In the genomic region with DNA sequence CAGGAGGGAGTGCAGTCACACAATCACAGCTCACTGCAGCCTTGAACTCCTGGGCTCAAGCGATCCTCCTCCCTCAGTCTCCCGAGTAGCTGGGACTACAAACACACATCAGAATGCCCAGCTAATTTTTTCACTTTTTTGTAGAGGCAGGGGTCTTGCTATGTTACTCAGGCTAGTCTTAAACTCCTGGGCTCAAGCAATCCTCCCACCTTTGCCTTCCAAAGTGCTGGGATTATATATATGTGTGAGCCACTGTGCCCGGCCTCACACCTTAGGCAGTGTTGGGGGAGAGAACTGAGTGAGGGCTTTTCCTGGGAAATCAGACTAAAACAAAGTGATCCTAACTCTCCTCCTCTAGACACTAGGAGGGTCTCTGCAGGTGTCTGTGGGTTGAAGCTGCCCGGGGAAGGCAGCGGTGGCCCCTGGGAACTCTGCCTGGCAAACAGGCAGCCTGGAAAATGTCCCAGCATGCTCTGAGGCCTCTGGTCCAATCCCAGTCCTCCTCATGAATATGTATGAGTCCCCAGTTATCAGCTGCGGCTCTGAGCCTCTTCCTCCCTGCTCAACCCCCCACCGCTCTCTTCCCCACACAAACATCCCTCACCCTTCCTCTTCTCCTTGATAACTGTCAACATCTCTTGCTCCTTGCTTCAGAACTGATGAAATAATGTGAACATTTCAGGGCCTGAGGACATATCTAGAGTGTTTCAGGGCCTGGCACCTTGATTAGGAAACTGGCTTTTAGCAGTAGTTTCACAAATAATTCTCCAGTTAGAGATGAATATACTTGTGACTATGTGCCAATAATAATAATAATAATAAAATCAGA, we compare ENCODE assay signal across 1 cellular context.
TF ChIP-seq lines count a peak whose summit lies in the region.

No MANE protein-coding gene starts in this region.

TF ChIP-seq in SK-N-SH treated with all-trans-retinoic acid at 6 μM for 48 hours, 23 proteins besides CTCF, POLR2A, EP300 and RAD21 (continued from another document):
- TF ChIP-seq PPARA (CRISPR knock-in tag; IDR thresholded peaks at IDR 0.05; ENCODE audit: borderline replicate concordance) (no peak), BACH2 (CRISPR knock-in tag; IDR thresholded peaks at IDR 0.05; ENCODE audit: borderline replicate concordance) (no peak), ZNF70 (CRISPR knock-in tag; IDR thresholded peaks at IDR 0.05) (no peak), ZNF565 (CRISPR knock-in tag; conservative IDR thresholded peaks at IDR 0.05; ENCODE audit: low read depth) (no peak), GLIS3 (CRISPR knock-in tag; IDR thresholded peaks at IDR 0.05) (no peak), ZNF8 (CRISPR knock-in tag; IDR thresholded peaks at IDR 0.05) (no peak), ISL1 (CRISPR knock-in tag; IDR thresholded peaks at IDR 0.05) (no peak), OSR1 (CRISPR knock-in tag; IDR thresholded peaks at IDR 0.05) (no peak)
- TF ChIP-seq, protein P1, sequence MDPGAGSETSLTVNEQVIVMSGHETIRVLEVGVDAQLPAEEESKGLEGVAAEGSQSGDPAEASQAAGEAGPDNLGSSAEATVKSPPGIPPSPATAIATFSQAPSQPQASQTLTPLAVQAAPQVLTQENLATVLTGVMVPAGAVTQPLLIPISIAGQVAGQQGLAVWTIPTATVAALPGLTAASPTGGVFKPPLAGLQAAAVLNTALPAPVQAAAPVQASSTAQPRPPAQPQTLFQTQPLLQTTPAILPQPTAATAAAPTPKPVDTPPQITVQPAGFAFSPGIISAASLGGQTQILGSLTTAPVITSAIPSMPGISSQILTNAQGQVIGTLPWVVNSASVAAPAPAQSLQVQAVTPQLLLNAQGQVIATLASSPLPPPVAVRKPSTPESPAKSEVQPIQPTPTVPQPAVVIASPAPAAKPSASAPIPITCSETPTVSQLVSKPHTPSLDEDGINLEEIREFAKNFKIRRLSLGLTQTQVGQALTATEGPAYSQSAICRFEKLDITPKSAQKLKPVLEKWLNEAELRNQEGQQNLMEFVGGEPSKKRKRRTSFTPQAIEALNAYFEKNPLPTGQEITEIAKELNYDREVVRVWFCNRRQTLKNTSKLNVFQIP (CRISPR knock-in tag; IDR thresholded peaks at IDR 0.05; ENCODE audit: borderline replicate concordance, low read depth): no peak
- TF ChIP-seq, protein P2, sequence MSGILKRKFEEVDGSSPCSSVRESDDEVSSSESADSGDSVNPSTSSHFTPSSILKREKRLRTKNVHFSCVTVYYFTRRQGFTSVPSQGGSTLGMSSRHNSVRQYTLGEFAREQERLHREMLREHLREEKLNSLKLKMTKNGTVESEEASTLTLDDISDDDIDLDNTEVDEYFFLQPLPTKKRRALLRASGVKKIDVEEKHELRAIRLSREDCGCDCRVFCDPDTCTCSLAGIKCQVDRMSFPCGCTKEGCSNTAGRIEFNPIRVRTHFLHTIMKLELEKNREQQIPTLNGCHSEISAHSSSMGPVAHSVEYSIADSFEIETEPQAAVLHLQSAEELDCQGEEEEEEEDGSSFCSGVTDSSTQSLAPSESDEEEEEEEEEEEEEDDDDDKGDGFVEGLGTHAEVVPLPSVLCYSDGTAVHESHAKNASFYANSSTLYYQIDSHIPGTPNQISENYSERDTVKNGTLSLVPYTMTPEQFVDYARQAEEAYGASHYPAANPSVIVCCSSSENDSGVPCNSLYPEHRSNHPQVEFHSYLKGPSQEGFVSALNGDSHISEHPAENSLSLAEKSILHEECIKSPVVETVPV (CRISPR knock-in tag; IDR thresholded peaks at IDR 0.05): no peak
- TF ChIP-seq, protein P3, sequence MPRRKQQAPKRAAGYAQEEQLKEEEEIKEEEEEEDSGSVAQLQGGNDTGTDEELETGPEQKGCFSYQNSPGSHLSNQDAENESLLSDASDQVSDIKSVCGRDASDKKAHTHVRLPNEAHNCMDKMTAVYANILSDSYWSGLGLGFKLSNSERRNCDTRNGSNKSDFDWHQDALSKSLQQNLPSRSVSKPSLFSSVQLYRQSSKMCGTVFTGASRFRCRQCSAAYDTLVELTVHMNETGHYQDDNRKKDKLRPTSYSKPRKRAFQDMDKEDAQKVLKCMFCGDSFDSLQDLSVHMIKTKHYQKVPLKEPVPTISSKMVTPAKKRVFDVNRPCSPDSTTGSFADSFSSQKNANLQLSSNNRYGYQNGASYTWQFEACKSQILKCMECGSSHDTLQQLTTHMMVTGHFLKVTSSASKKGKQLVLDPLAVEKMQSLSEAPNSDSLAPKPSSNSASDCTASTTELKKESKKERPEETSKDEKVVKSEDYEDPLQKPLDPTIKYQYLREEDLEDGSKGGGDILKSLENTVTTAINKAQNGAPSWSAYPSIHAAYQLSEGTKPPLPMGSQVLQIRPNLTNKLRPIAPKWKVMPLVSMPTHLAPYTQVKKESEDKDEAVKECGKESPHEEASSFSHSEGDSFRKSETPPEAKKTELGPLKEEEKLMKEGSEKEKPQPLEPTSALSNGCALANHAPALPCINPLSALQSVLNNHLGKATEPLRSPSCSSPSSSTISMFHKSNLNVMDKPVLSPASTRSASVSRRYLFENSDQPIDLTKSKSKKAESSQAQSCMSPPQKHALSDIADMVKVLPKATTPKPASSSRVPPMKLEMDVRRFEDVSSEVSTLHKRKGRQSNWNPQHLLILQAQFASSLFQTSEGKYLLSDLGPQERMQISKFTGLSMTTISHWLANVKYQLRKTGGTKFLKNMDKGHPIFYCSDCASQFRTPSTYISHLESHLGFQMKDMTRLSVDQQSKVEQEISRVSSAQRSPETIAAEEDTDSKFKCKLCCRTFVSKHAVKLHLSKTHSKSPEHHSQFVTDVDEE (CRISPR knock-in tag; IDR thresholded peaks at IDR 0.05): no peak
- TF ChIP-seq, protein P4, sequence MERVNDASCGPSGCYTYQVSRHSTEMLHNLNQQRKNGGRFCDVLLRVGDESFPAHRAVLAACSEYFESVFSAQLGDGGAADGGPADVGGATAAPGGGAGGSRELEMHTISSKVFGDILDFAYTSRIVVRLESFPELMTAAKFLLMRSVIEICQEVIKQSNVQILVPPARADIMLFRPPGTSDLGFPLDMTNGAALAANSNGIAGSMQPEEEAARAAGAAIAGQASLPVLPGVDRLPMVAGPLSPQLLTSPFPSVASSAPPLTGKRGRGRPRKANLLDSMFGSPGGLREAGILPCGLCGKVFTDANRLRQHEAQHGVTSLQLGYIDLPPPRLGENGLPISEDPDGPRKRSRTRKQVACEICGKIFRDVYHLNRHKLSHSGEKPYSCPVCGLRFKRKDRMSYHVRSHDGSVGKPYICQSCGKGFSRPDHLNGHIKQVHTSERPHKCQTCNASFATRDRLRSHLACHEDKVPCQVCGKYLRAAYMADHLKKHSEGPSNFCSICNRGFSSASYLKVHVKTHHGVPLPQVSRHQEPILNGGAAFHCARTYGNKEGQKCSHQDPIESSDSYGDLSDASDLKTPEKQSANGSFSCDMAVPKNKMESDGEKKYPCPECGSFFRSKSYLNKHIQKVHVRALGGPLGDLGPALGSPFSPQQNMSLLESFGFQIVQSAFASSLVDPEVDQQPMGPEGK (CRISPR knock-in tag; IDR thresholded peaks at IDR 0.05; ENCODE audit: borderline replicate concordance): no peak
TF ChIP-seq in SK-N-SH treated with all-trans-retinoic acid at 6 μM for 48 hours: peak in this region for 0.
